12 cellular contexts compared by ENCODE assay signal in genomic region chr14:53882684-53883083, GRCh38.
"Had no signal": no experiment of that assay in that cellular context is flagged by ENCODE, and none has a peak within 500 bp of the region (broad histone marks: within the 10 kb centered on the region; RNA-seq: fewer than 3 reads in every experiment).

No MANE protein-coding gene starts in this region.

- H3K27me3 ChIP-seq: body of pancreas, tibial nerve, vagina had no signal

- H3K36me3 ChIP-seq: tibial nerve, vagina had no signal

- H3K27ac ChIP-seq: body of pancreas, tibial nerve, vagina had no signal

- DNase-seq: activated B cell treated with CpG ODN at 0.5 μM for 24 hours; activated CD4-positive, alpha-beta T cell treated with anti-CD3 and anti-CD28 coated beads, Interleukin-2, amount 50 U/mL, for 1 hour; amniotic stem cell; body of pancreas; effector memory CD8-positive, alpha-beta T cell; mucosa of descending colon; naive thymus-derived CD8-positive, alpha-beta T cell; posterior cingulate gyrus; small intestine had no signal

- H3K9me3 ChIP-seq: body of pancreas, mucosa of descending colon, tibial nerve, vagina had no signal

- ATAC-seq: body of pancreas; effector memory CD8-positive, alpha-beta T cell; mucosa of descending colon; naive thymus-derived CD8-positive, alpha-beta T cell; stimulated activated effector memory CD8-positive, alpha-beta T cell treated with anti-CD3 and anti-CD28 coated beads, Interleukin-12 subunit alpha, Interleukin-12 subunit beta, amount 100 ng/mL, for 72 hours had no signal

- H3K4me3 ChIP-seq: body of pancreas, mucosa of descending colon, tibial nerve, vagina had no signal

- H3K4me1 ChIP-seq: body of pancreas, tibial nerve, vagina had no signal
